Comparison of ENCODE assay signal across 14 cellular contexts in the genomic region with DNA sequence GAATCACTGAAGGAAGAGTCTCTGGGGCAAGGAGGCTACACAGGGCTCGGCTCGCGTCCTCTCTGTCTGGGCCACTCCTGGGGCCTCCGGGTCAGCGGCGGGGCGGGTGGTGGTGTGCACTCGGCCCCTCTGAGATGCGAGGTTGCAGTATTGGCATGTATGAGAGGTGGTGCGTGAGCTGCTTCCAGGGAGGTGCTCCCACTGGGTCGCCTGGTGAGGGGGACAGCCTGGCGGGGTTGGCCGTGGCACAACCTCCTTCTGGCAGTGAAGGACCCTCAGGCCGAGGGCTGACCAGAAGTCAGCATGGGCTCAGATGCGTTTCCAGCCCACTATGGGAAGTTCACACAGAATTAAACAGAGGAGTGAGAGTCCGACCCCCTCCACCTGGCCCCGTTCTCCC. TPM values are rescaled to one million over a fixed set of nuclear protein-coding genes. Genes with fewer than 3 reads are reported as not detected.
A peak's percentile ranks its signal among the peaks of the same experiment; 100 is the strongest.
DNase-seq lines count a peak whose midpoint lies in the region; ATAC-seq, FAIRE-seq and TF ChIP-seq lines count a peak whose summit lies in the region.
"Had no signal": no experiment of that assay in that cellular context is flagged by ENCODE, and none has a peak within 500 bp of the region (broad histone marks: within the 10 kb centered on the region; RNA-seq: fewer than 3 reads in every experiment).

No MANE protein-coding gene starts in this region.

- no peak for TF ChIP-seq CTCF in HepG2 (CRISPR knock-in tag; IDR thresholded peaks at IDR 0.05)
- no peak for TF ChIP-seq CTCF in right lobe of liver (IDR thresholded peaks at IDR 0.05)
- no peak for TF ChIP-seq CTCF in fibroblast of lung (conservative IDR thresholded peaks at IDR 0.05 in 1 of 2, IDR thresholded peaks at IDR 0.05 in 1 of 2; ENCODE audit: low read depth in 1 of 2, low read length in 2 of 2)
- TF ChIP-seq CTCF in ovary (IDR thresholded peaks at IDR 0.05) = no peak
- TF ChIP-seq CTCF in vagina (IDR thresholded peaks at IDR 0.05) = no peak

- no peaks in the 10 kb centered on the region for H3K9me3 ChIP-seq in HepG2 (ENCODE audit: low read length)
- no peaks in the 10 kb centered on the region for H3K9me3 ChIP-seq in right lobe of liver
- no peaks in the 10 kb centered on the region for H3K9me3 ChIP-seq in fibroblast of lung (ENCODE audit: control insufficient read depth, insufficient read depth, low read depth, low read length)
- no peaks in the 10 kb centered on the region for H3K9me3 ChIP-seq in ovary
- H3K9me3 ChIP-seq in vagina = no peaks in the 10 kb centered on the region
- H3K9me3 ChIP-seq: testis had no signal

- FAIRE-seq in HepG2 (lab: Jason Lieb, UNC) = no peak

- TF ChIP-seq EP300 in HepG2 (IDR thresholded peaks at IDR 0.05; ENCODE audit: low read depth in 2 of 2, low read length in 2 of 2) = no peak
- TF ChIP-seq EP300 in HepG2 (CRISPR knock-in tag; IDR thresholded peaks at IDR 0.05; ENCODE audit: borderline replicate concordance) = no peak
- no peak for TF ChIP-seq EP300 in ovary (IDR thresholded peaks at IDR 0.05)

- BruUV-seq in HepG2 (replicated peaks; lab: Mats Ljungman, UMichigan) = no TSS peak

- POLR2A ChIA-PET in HepG2 (lab: Yijun Ruan, JAX) = interaction anchor here (1.2 to 2.1 kb wide), 8 partner anchors 10 to 78 kb away, joined by 3 to 8 read pairs (median 5); a partner anchor contains a TSS

- H3K36me3 ChIP-seq in HepG2 (replicated peaks in 1 of 2; ENCODE audit: control insufficient read depth in 1 of 2, insufficient read depth in 2 of 2, low read length in 2 of 2) = no peaks in the 10 kb centered on the region
- no peaks in the 10 kb centered on the region for H3K36me3 ChIP-seq in right lobe of liver
- H3K36me3 ChIP-seq in fibroblast of lung (ENCODE audit: control insufficient read depth, insufficient read depth, low read length) = no peaks in the 10 kb centered on the region
- H3K36me3 ChIP-seq in ovary = no peaks in the 10 kb centered on the region
- H3K36me3 ChIP-seq in vagina = no peaks in the 10 kb centered on the region

- intact Hi-C loops in HepG2 (cut with micrococcal nuclease; ENCODE audit: unreplicated experiment) (no loop called here), right lobe of liver (cut with DNase I) (no loop called here), ovary (cut with DNase I) (no loop called here), vagina (cut with DNase I) (no loop called here)

- H3K27ac ChIP-seq in HepG2 (ENCODE audit: extremely low read length, insufficient read depth, low read length) (peak overlapping the region; percentile 76), right lobe of liver (no peak overlapping the region), fibroblast of lung (ENCODE audit: insufficient read depth, low read length) (peak overlapping the region; percentile 99), ovary (peak overlapping the region; percentile 66 to 88), vagina (peak overlapping the region; percentile 98)

- CTCF ChIA-PET in HepG2 (lab: Yijun Ruan, JAX; ENCODE audit: low intra/inter-chr PET ratio, low total read pairs) = no interaction called here

- DNase-seq in HepG2 (ENCODE audit: low spot score) (no peak), right lobe of liver (no peak), fibroblast of lung (ENCODE audit: low read depth in 2 of 2) (no peak), ovary (no peak), vagina (ENCODE audit: extremely low spot score in 2 of 2) (no peak), COLO829 (ENCODE audit: low spot score) (no peak), NCI-H446 treated with DMSO at 0.1 percent for 48 hours (lab: John Stamatoyannopoulos, UW) (no peak), OCI-M1 (lab: John Stamatoyannopoulos, UW) (no peak)
- DNase-seq: activated CD4-positive, CD25-positive, alpha-beta regulatory T cell; COR-L47; effector memory CD4-positive, alpha-beta T cell; NCI-H2171 treated with DMSO at 0.1 percent for 48 hours had no signal

- 88% methylated on average over 10 of the region's 17 CpGs for WGBS in HepG2 (ENCODE audit: low lambda C conversion rate)
- WGBS in right lobe of liver (ENCODE audit: insufficient coverage, low coverage, low lambda C conversion rate, missing lambda C conversion rate) = 90% methylated on average over 7 of the region's 17 CpGs
- 82 to 83% (median 83%) methylated on average over 17 of the region's 17 CpGs for WGBS in ovary, 3 donors

- in situ Hi-C loops in HepG2 (cut with HindIII; ENCODE audit: extremely low pct_ligation_motif_present, low pct_unique_long_range_greater_than_20kb) = no loop called here

- TF ChIP-seq POLR2A in HepG2 (IDR thresholded peaks at IDR 0.05; ENCODE audit: insufficient read depth in 1 of 2, low read depth in 2 of 2, low read length in 2 of 2) (no peak), right lobe of liver (IDR thresholded peaks at IDR 0.05) (no peak), ovary (IDR thresholded peaks at IDR 0.05) (no peak), vagina (IDR thresholded peaks at IDR 0.05) (no peak)

- H3K4me3 ChIP-seq in HepG2 (replicated peaks in 1 of 3; ENCODE audit: insufficient read depth in 1 of 3, low read depth in 2 of 3, low read length in 3 of 3) (peak overlapping the region in 1 of 3 experiments; percentile 59; a peak in 2 of 6 replicates), right lobe of liver (no peak overlapping the region), fibroblast of lung (replicated peaks in 1 of 4; ENCODE audit: control extremely low read depth in 1 of 4, insufficient read depth in 1 of 4, low read depth in 3 of 4, low read length in 4 of 4) (no peak overlapping the region), ovary (no peak overlapping the region), vagina (no peak overlapping the region)
- H3K4me3 ChIP-seq: testis had no signal

- H3K4me2 ChIP-seq in HepG2 (ENCODE audit: low read depth, low read length) = peak overlapping the region; percentile 85
- peak overlapping the region; percentile 32 for H3K4me2 ChIP-seq in fibroblast of lung (ENCODE audit: extremely low read depth, insufficient read depth, low read length)

- H3K79me2 ChIP-seq in HepG2 (ENCODE audit: insufficient read depth, low read length) = no peaks in the 10 kb centered on the region
- H3K79me2 ChIP-seq in fibroblast of lung (ENCODE audit: control insufficient read depth, insufficient read depth, low read length) = no peaks in the 10 kb centered on the region

- H4K20me1 ChIP-seq in HepG2 (ENCODE audit: insufficient read depth, low read length) (no peaks in the 10 kb centered on the region), fibroblast of lung (ENCODE audit: control insufficient read depth, extremely low read depth, insufficient read depth, low read length) (no peaks in the 10 kb centered on the region)

- no peak overlapping the region for H2AFZ ChIP-seq in HepG2 (ENCODE audit: low read length)
- H2AFZ ChIP-seq in fibroblast of lung (ENCODE audit: low read length) = no peak overlapping the region

- no peak for TF ChIP-seq RAD21 in HepG2 (CRISPR knock-in tag; IDR thresholded peaks at IDR 0.05)

- H3K9ac ChIP-seq in HepG2 (ENCODE audit: insufficient read depth, low read depth, low read length) (peak overlapping the region; percentile 42), fibroblast of lung (ENCODE audit: insufficient read depth, low read length) (peak overlapping the region; percentile 71)

- H3K4me1 ChIP-seq in HepG2 (ENCODE audit: insufficient read depth, low read length) = peaks cover 71% of the 10 kb centered on the region
- no peaks in the 10 kb centered on the region for H3K4me1 ChIP-seq in right lobe of liver
- H3K4me1 ChIP-seq in fibroblast of lung (ENCODE audit: control insufficient read depth, extremely low read depth, insufficient read depth, low read length) = peaks cover 35% of the 10 kb centered on the region
- H3K4me1 ChIP-seq in ovary (ENCODE audit: insufficient read depth) = peaks cover 32% of the 10 kb centered on the region
- peaks cover 51% of the 10 kb centered on the region for H3K4me1 ChIP-seq in vagina

- H3K27me3 ChIP-seq in HepG2 (ENCODE audit: control insufficient read depth in 1 of 2, insufficient read depth in 2 of 2, low read length in 2 of 2) (no peaks in the 10 kb centered on the region), right lobe of liver (no peaks in the 10 kb centered on the region), fibroblast of lung (ENCODE audit: control insufficient read depth, insufficient read depth, low read length) (no peaks in the 10 kb centered on the region), ovary (no peaks in the 10 kb centered on the region), vagina (no peaks in the 10 kb centered on the region)
- H3K27me3 ChIP-seq: testis had no signal

- ATAC-seq in HepG2 (no peak), right lobe of liver (no peak)
- ATAC-seq: natural killer cell treated with Interleukin-12 subunit alpha and Interleukin-12 subunit beta and Interleukin-15 and Interleukin-18, amount 100 ng/mL, for 72 hours had no signal

RNA-seq across cellular contexts. Expression of a gene that starts 38.5 kb away (rescaled TPM):
- 21.2 and 102 TPM in 2 replicates for total RNA-seq in HepG2 (2016; rRNA removed; fragmentation: Illumina TruSeq; extraction: Trizol)
- 5.5 and 5.6 TPM in 2 replicates for total RNA-seq in HepG2 (2016; cell fraction: cytosol; rRNA removed; fragmentation: Illumina TruSeq; extraction: Trizol; ENCODE audit: low read depth)
- total RNA-seq in HepG2 (2016; cell fraction: insoluble cytoplasmic fraction; rRNA removed; fragmentation: Illumina TruSeq; extraction: Trizol) = 18.4 and 106 TPM in 2 replicates
- total RNA-seq in HepG2 (2016; cell fraction: membrane; rRNA removed; fragmentation: Illumina TruSeq; extraction: Trizol) = 10.8 and 11.6 TPM in 2 replicates
- 122 and 150 TPM in 2 replicates for total RNA-seq in HepG2 (2016; cell fraction: nucleus; rRNA removed; fragmentation: Illumina TruSeq; extraction: Trizol)
- 79.0 and 128 TPM in 2 replicates for polyA plus RNA-seq in HepG2 (2011; rRNA removed)
- polyA plus RNA-seq in HepG2 (2011; cell fraction: cytosol; rRNA removed) = 51.6 and 89.8 TPM in 2 replicates
- polyA plus RNA-seq in HepG2 (2011; cell fraction: nucleus; rRNA removed) = 1,622 and 2,194 TPM in 2 replicates
- 59.0 and 129 TPM in 2 replicates for polyA plus RNA-seq in HepG2 (2012)
- polyA plus RNA-seq in HepG2 (2016; cell fraction: cytosol; fragmentation: Illumina TruSeq; extraction: Trizol; ENCODE audit: low read depth) = 4.3 and 4.4 TPM in 2 replicates
- 20.7 and 26.9 TPM in 2 replicates for polyA plus RNA-seq in HepG2 (2016; cell fraction: insoluble cytoplasmic fraction; fragmentation: Illumina TruSeq; extraction: Trizol; ENCODE audit: low read depth)
- 5.0 and 6.2 TPM in 2 replicates for polyA plus RNA-seq in HepG2 (2016; cell fraction: membrane; fragmentation: Illumina TruSeq; extraction: Trizol; ENCODE audit: low read depth)
- 308 and 331 TPM in 2 replicates for polyA plus RNA-seq in HepG2 (2016; cell fraction: nucleus; fragmentation: Illumina TruSeq; extraction: Trizol; ENCODE audit: insufficient read depth, low read depth)
- 0.09 and 44.3 TPM in 2 replicates for polyA minus RNA-seq in HepG2 (2011; rRNA and poly(A)+ RNA removed; ENCODE audit: low replicate concordance)
- polyA minus RNA-seq in HepG2 (2011; cell fraction: cytosol; rRNA and poly(A)+ RNA removed) = 36.9 and 37.7 TPM in 2 replicates
- polyA minus RNA-seq in HepG2 (2011; cell fraction: nucleus; rRNA and poly(A)+ RNA removed) = 46.7 and 51.1 TPM in 2 replicates
- 100 to 1,000 TPM; 261 to 487 (median 297) TPM for total RNA-seq in right lobe of liver
- total RNA-seq in fibroblast of lung = 26.2 and 38.8 TPM in 2 replicates
- polyA plus RNA-seq in fibroblast of lung = 9.0 and 24.3 TPM in 2 replicates
- polyA plus RNA-seq in fibroblast of lung (2012) = 25.9 and 60.7 TPM in 2 replicates
- polyA minus RNA-seq in fibroblast of lung (ENCODE audit: low replicate concordance) = 10.5 and 29.1 TPM in 2 replicates
- total RNA-seq in ovary = 100 to 1,000 TPM; 141 to 353 (median 270) TPM
- 100 to 1,000 TPM in 1 of 2 donors, 10 to 100 TPM in 1; 11.1 to 201 TPM for polyA plus RNA-seq in ovary
- 86.7 TPM for total RNA-seq in vagina

Comparison
In these comparisons a context has a peak if more than half of its experiments do, and no peak if none do; other contexts are left out.
1. H3K27ac ChIP-seq: peak in HepG2 (single experiment), fibroblast of lung (single experiment), ovary (2 of 2) and vagina (single experiment); none in right lobe of liver (0 of 3).